ENCODE assay signal across 1 cellular context in the genomic region with DNA sequence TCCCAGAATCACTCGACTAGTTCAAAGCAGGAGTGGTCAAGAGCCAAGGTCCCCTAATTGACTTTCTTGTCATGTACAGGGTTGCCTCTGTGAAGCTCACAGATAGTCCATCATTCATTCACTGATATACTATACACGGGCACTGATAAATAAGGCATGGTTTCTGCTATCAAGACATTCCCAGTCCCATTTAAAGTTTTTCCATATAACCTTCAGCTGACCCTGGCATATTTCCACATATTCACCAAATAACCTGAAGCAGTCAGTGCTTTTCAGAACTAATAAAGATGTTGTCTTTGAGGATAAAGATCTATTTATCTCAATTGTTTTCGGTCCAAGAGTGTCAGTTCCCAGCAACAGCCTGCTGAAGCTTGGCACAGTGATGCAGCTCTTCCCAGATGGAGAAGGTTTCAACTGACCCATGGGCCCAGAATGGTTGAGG.
TF ChIP-seq lines count a peak whose summit lies in the region.

No MANE protein-coding gene starts in this region.

TF ChIP-seq in endothelial cell of umbilical vein, 7 proteins besides CTCF, POLR2A, EP300 and RAD21:
- no peak for TF ChIP-seq FOS (IDR thresholded peaks at IDR 0.05; ENCODE audit: borderline replicate concordance, insufficient read depth, low read length)
- TF ChIP-seq GATA2 (IDR thresholded peaks at IDR 0.05; ENCODE audit: insufficient read depth, insufficient read length, low read depth, low read length), result no peak
- TF ChIP-seq, protein P1, sequence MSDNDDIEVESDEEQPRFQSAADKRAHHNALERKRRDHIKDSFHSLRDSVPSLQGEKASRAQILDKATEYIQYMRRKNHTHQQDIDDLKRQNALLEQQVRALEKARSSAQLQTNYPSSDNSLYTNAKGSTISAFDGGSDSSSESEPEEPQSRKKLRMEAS (IDR thresholded peaks at IDR 0.05; ENCODE audit: insufficient read depth, insufficient read length), result no peak
- no peak for TF ChIP-seq POLR2AphosphoS5 (IDR thresholded peaks at IDR 0.05; ENCODE audit: insufficient read depth, low read depth, low read length)
